22 cellular contexts compared by ENCODE assay signal in the genomic region with DNA sequence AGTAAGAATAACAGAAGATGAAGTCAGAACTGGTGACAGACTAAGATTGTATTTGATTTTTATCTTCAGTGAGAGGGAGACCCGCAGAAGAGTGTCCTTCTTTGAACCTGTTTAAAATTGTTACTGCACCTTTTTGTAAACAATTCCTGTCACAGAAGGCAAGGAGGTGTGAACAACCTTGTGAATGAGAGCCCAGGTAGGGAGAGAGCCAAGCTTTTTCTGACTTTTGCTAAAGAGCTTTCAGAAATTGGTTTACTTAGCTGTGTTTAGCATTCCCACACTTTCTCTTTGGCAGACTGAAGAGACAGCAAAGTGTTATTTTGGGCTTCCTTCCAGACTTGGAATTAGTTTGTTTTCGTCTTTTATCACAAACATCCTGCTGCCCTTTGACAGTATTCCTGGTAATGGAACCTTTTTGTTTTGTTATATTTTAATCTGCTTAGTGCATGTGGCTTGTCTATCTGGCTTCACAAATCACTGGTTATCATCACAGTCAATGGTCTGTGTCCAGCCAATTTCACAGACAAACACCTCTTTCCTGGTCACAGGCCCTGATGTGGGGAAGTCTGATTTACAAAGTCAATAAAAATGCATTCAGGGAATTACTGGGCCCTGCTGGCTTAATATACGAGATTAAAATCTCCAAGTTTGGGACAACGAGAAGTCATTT.
DNase-seq lines count a peak whose midpoint lies in the region; FAIRE-seq and TF ChIP-seq lines count a peak whose summit lies in the region.
"Had no signal": no experiment of that assay in that cellular context is flagged by ENCODE, and none has a peak within 500 bp of the region (broad histone marks: within the 10 kb centered on the region; RNA-seq: fewer than 3 reads in every experiment).

No MANE protein-coding gene starts in this region.

- H4K8ac ChIP-seq in H1 (ENCODE audit: extremely low read depth, insufficient read depth, low read length) = no peak overlapping the region

- peak overlapping the region; percentile 0; the same call in 1 of the 2 replicates for H2AFZ ChIP-seq in H1 (ENCODE audit: low read length)

- H2BK15ac ChIP-seq in H1 (ENCODE audit: low read length) = no peak overlapping the region

- no peak overlapping the region for H3K4ac ChIP-seq in H1 (replicated peaks; ENCODE audit: insufficient read length, low read depth, low read length)

- peaks cover 22% of the 10 kb centered on the region for H3K4me1 Mint-ChIP-seq in Calu3 (ENCODE audit: low read depth, unreplicated experiment)
- H3K4me1 Mint-ChIP-seq: stimulated activated effector memory CD8-positive, alpha-beta T cell treated with anti-CD3 and anti-CD28 coated beads, Interleukin-12 subunit alpha, Interleukin-12 subunit beta, amount 100 ng/mL, for 72 hours had no signal

- no peak overlapping the region for H3K18ac ChIP-seq in H1 (ENCODE audit: extremely low read depth, low read length)

- TF ChIP-seq EP300 in H1 (IDR thresholded peaks at IDR 0.05; ENCODE audit: borderline replicate concordance in 1 of 2, low read depth in 2 of 2, low read length in 2 of 2) = no peak

- no peak overlapping the region for H3K14ac ChIP-seq in H1 (ENCODE audit: insufficient read length)

- no peak for TF ChIP-seq RAD21 in H1 (IDR thresholded peaks at IDR 0.05 in 1 of 2, conservative IDR thresholded peaks at IDR 0.05 in 1 of 2; ENCODE audit: low read depth in 2 of 2, low read length in 2 of 2)

- peak overlapping the region; percentile 17 for H3K27ac Mint-ChIP-seq in Calu3 (ENCODE audit: unreplicated experiment)
- H3K27ac Mint-ChIP-seq: stimulated activated effector memory CD8-positive, alpha-beta T cell treated with anti-CD3 and anti-CD28 coated beads, Interleukin-12 subunit alpha, Interleukin-12 subunit beta, amount 100 ng/mL, for 72 hours had no signal

- H3K4me1 ChIP-seq in H1 (replicated peaks in 1 of 4; ENCODE audit: control insufficient read depth in 3 of 4, insufficient read depth in 4 of 4, low read length in 3 of 4) = peaks cover 0 to 3% (median 3%) of the 10 kb centered on the region in 4 experiments; a peak in 2 of 7 replicates

- no peaks in the 10 kb centered on the region for H3K79me1 ChIP-seq in H1 (ENCODE audit: low read depth, low read length)

- CTCF ChIA-PET in Calu3 (lab: Charles Lee) (no interaction called here), H1 (lab: Charles Lee; ENCODE audit: partially characterized antibody) (interaction anchor here (0.6 kb wide), 1 partner anchor 14 kb away, joined by 3 read pairs; no protein-coding TSS in a partner anchor)

- H3K9me3 Mint-ChIP-seq in Calu3 (ENCODE audit: low read depth, unreplicated experiment) = no peaks in the 10 kb centered on the region
- H3K9me3 Mint-ChIP-seq: stimulated activated effector memory CD8-positive, alpha-beta T cell treated with anti-CD3 and anti-CD28 coated beads, Interleukin-12 subunit alpha, Interleukin-12 subunit beta, amount 100 ng/mL, for 72 hours had no signal

- H3K4me3 Mint-ChIP-seq in Calu3 (ENCODE audit: low read depth, unreplicated experiment) = no peak overlapping the region
- H3K4me3 Mint-ChIP-seq: stimulated activated effector memory CD8-positive, alpha-beta T cell treated with anti-CD3 and anti-CD28 coated beads, Interleukin-12 subunit alpha, Interleukin-12 subunit beta, amount 100 ng/mL, for 72 hours had no signal

- H4K20me1 ChIP-seq in H1 (replicated peaks in 1 of 2; ENCODE audit: control insufficient read depth in 1 of 2, insufficient read depth in 2 of 2, low read length in 2 of 2) = no peaks in the 10 kb centered on the region

- H3K36me3 ChIP-seq in H1 (ENCODE audit: control insufficient read depth in 2 of 4, insufficient read depth in 4 of 4, low read length in 3 of 4) = no peaks in the 10 kb centered on the region
- H3K36me3 ChIP-seq: heart right ventricle, sigmoid colon had no signal

- no peaks in the 10 kb centered on the region for H3K79me2 ChIP-seq in H1 (ENCODE audit: control insufficient read depth in 1 of 2, insufficient read depth in 2 of 2, low read length in 2 of 2)

- no peaks in the 10 kb centered on the region for H3K36me3 Mint-ChIP-seq in Calu3 (ENCODE audit: insufficient read depth, unreplicated experiment)
- H3K36me3 Mint-ChIP-seq: stimulated activated effector memory CD8-positive, alpha-beta T cell treated with anti-CD3 and anti-CD28 coated beads, Interleukin-12 subunit alpha, Interleukin-12 subunit beta, amount 100 ng/mL, for 72 hours had no signal

- H3K4me2 ChIP-seq in H1 (ENCODE audit: insufficient read depth in 1 of 2, low read depth in 2 of 2, low read length in 2 of 2) = no peak overlapping the region

- TF ChIP-seq POLR2A in H1 (IDR thresholded peaks at IDR 0.05; ENCODE audit: control extremely low read depth in 1 of 2, low read depth in 2 of 2, low read length in 2 of 2) = no peak

- no peak for FAIRE-seq in H1 (lab: Jason Lieb, UNC)
- FAIRE-seq: H54 had no signal

- H4K91ac ChIP-seq in H1 (replicated peaks; ENCODE audit: insufficient read length, low read length) = no peak overlapping the region

- H2BK20ac ChIP-seq in H1 (ENCODE audit: low read length) = no peak overlapping the region

- H3K27me3 Mint-ChIP-seq in Calu3 (ENCODE audit: unreplicated experiment) = no peaks in the 10 kb centered on the region

- H3K23ac ChIP-seq in H1 (ENCODE audit: insufficient read length) = no peak overlapping the region

- no peaks in the 10 kb centered on the region for H3K27me3 ChIP-seq in H1 (replicated peaks in 1 of 4; ENCODE audit: control insufficient read depth in 3 of 4, extremely low read depth in 1 of 4, insufficient read depth in 3 of 4, low read length in 3 of 4)
- H3K27me3 ChIP-seq: sigmoid colon had no signal

- no peak overlapping the region for H2BK12ac ChIP-seq in H1 (ENCODE audit: low read depth, low read length)

- POLR2A ChIA-PET in H1 (lab: Charles Lee; ENCODE audit: partially characterized antibody) = no interaction called here

- H3K9me3 ChIP-seq in H1 (ENCODE audit: insufficient read depth in 2 of 2, low read depth in 1 of 2, low read length in 1 of 2) = peaks cover 0 to under 1% of the 10 kb centered on the region in 2 experiments; a peak in 1 of 4 replicates
- H3K9me3 ChIP-seq: heart right ventricle, sigmoid colon had no signal

- no peak overlapping the region; a peak in 1 of 7 replicates for H3K9ac ChIP-seq in H1 (replicated peaks in 1 of 4; ENCODE audit: extremely low read depth in 1 of 4, low read depth in 3 of 4, low read length in 3 of 4)

- BruUV-seq in Calu3 (replicated peaks; lab: Mats Ljungman, UMichigan) = no TSS peak

- TF ChIP-seq CTCF in Calu3 (IDR thresholded peaks at IDR 0.05; ENCODE audit: unreplicated experiment) (no peak), H1 (IDR thresholded peaks at IDR 0.05; ENCODE audit: control extremely low read depth in 1 of 3, insufficient read depth in 1 of 3, low read depth in 1 of 3, low read length in 3 of 3) (no peak), GM20000 (IDR thresholded peaks at IDR 0.05; ENCODE audit: extremely low read depth, missing control alignments) (no peak)

- no peaks in the 10 kb centered on the region; the same call in 1 of the 2 replicates for H3K23me2 ChIP-seq in H1 (ENCODE audit: low read depth, low read length)

- H2BK5ac ChIP-seq in H1 (ENCODE audit: low read depth, low read length) = no peak overlapping the region

- H3K27ac ChIP-seq in H1 (ENCODE audit: low read depth, low read length) = no peak overlapping the region

- H4K5ac ChIP-seq in H1 (ENCODE audit: insufficient read length, low read depth, low read length) = no peak overlapping the region

- no peak overlapping the region for H2BK120ac ChIP-seq in H1 (replicated peaks; ENCODE audit: low read depth, low read length)

- H3K4me3 ChIP-seq in H1 (ENCODE audit: extremely low read depth in 1 of 4, insufficient read depth in 2 of 4, low read depth in 3 of 4, low read length in 4 of 4) = no peak overlapping the region
- H3K4me3 ChIP-seq: heart right ventricle, lung, sigmoid colon had no signal

- intact Hi-C loops in Calu3 (cut with micrococcal nuclease; ENCODE audit: unreplicated experiment) = no loop called here

- DNase-seq in Calu3 = no peak
- peak; percentile 42 for DNase-seq in NCI-H2196 (lab: John Stamatoyannopoulos, UW; ENCODE audit: unreplicated experiment)
- DNase-seq in H1 (ENCODE audit: low read depth in 1 of 2, low spot score in 2 of 2) = no peak
- DNase-seq in pons (ENCODE audit: low spot score) = peak; percentile 5
- DNase-seq in 8988T = no peak
- DNase-seq in GM20000 (ENCODE audit: low spot score) = no peak
- no peak for DNase-seq in GF-D8 (lab: John Stamatoyannopoulos, UW)
- DNase-seq: activated CD4-positive, alpha-beta T cell treated with anti-CD3 and anti-CD28 coated beads, Interleukin-2, amount 50 U/mL, for 4 hours; activated naive CD4-positive, alpha-beta T cell; activated T-cell treated with anti-CD3 and anti-CD28 coated beads for 4 hours; AML-193; amygdala; central memory CD4-positive, alpha-beta T cell; effector CD4-positive, alpha-beta T cell; heart right ventricle; NCI-H1436; NCI-H2171 treated with DMSO at 0.1 percent for 48 hours; NK-92 treated with Interleukin-12 subunit alpha and Interleukin-12 subunit beta, amount 100 ng/mL, for 24 hours; sigmoid colon had no signal

- WGBS in H1 (ENCODE audit: extremely low coverage in 1 of 2, insufficient coverage in 1 of 2, insufficient read length in 1 of 2, insufficient replicate concordance in 2 of 2, low coverage in 1 of 2, low lambda C conversion rate in 2 of 2, missing lambda C conversion rate in 1 of 2), 2 experiments = 81% methylated on average over 4 of the region's 4 CpGs; no CpG with 5 or more reads in 1 of the 2 experiments

- no peak overlapping the region for H2AK5ac ChIP-seq in H1 (ENCODE audit: low read depth, low read length)

- H3K56ac ChIP-seq in H1 (replicated peaks; ENCODE audit: insufficient read length, low read depth, low read length) = no peak overlapping the region

Comparison
In these comparisons a context has a peak if more than half of its experiments do, and no peak if none do; other contexts are left out.
1. DNase-seq: peak in NCI-H2196 (single experiment) and pons (single experiment); none in Calu3 (single experiment), H1 (0 of 2), 8988T (single experiment), GM20000 (single experiment) and GF-D8 (single experiment).